Comparison of ENCODE assay signal across 27 cellular contexts in the genomic region with DNA sequence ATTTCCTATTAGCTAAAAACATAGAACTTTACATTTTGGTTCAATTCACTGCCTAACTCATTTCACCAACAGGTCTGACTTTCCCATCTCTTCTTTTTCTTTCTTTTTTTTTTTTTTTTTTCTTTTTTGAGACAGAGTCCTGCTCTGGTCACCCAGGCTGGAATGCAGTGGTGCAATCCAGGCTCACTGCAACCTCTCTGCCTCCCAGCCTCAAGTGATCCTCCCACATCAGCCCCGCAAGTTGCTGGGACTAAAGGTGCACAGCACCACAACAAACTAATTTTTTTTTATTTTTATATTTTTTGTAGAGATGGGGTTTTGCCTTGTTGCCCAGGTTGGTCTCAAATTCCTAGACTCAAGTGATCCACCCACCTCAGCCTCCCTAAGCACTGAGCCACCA. TPM values are rescaled to one million over a fixed set of nuclear protein-coding genes. Genes with fewer than 3 reads are reported as not detected.
DNase-seq lines count a peak whose midpoint lies in the region; ATAC-seq, FAIRE-seq and TF ChIP-seq lines count a peak whose summit lies in the region.
"Had no signal": no experiment of that assay in that cellular context is flagged by ENCODE, and none has a peak within 500 bp of the region (broad histone marks: within the 10 kb centered on the region; RNA-seq: fewer than 3 reads in every experiment).

No MANE protein-coding gene starts in this region.

- POLR2A ChIA-PET in HEK293 (lab: Yijun Ruan, JAX) (no interaction called here), HEK293T (lab: Yijun Ruan, JAX) (no interaction called here), H1 (lab: Charles Lee; ENCODE audit: partially characterized antibody) (no interaction called here)

- H3K4me2 ChIP-seq in H1 (ENCODE audit: insufficient read depth in 1 of 2, low read depth in 2 of 2, low read length in 2 of 2), result no peak overlapping the region
- H3K4me2 ChIP-seq: BLaER1 had no signal

- TF ChIP-seq CTCF in HEK293 (tag by site-specific recombination; IDR thresholded peaks at IDR 0.05) (no peak), H1 (IDR thresholded peaks at IDR 0.05; ENCODE audit: control extremely low read depth in 1 of 3, insufficient read depth in 1 of 3, low read depth in 1 of 3, low read length in 3 of 3) (no peak), Peyer's patch (IDR thresholded peaks at IDR 0.05) (no peak)

- no peaks in the 10 kb centered on the region for H3K4me1 ChIP-seq in HEK293 (ENCODE audit: control insufficient read depth, insufficient read depth, low read length)
- no peaks in the 10 kb centered on the region for H3K4me1 ChIP-seq in H1 (replicated peaks in 1 of 4; ENCODE audit: control insufficient read depth in 3 of 4, insufficient read depth in 4 of 4, low read length in 3 of 4)
- no peaks in the 10 kb centered on the region for H3K4me1 ChIP-seq in Peyer's patch
- H3K4me1 ChIP-seq: BE2C, BLaER1 had no signal

- H3K23me2 ChIP-seq in H1 (ENCODE audit: low read depth, low read length), result no peaks in the 10 kb centered on the region

- no peaks in the 10 kb centered on the region for H3K79me1 ChIP-seq in H1 (ENCODE audit: low read depth, low read length)

- H3K27ac ChIP-seq in HEK293 (ENCODE audit: extremely low read depth, low read depth, low read length), result no peak overlapping the region
- H3K27ac ChIP-seq in H1 (ENCODE audit: low read depth, low read length), result no peak overlapping the region
- H3K27ac ChIP-seq in Peyer's patch, result no peak overlapping the region
- H3K27ac ChIP-seq: BLaER1 had no signal

- H3K36me3 ChIP-seq in HEK293 (ENCODE audit: control insufficient read depth in 2 of 2, insufficient read depth in 1 of 2, low read length in 2 of 2) (no peaks in the 10 kb centered on the region), H1 (ENCODE audit: control insufficient read depth in 2 of 4, insufficient read depth in 4 of 4, low read length in 3 of 4) (no peaks in the 10 kb centered on the region), Peyer's patch (no peaks in the 10 kb centered on the region)
- H3K36me3 ChIP-seq: BE2C, BLaER1 had no signal

- H3K27me3 ChIP-seq in H1 (replicated peaks in 1 of 4; ENCODE audit: control insufficient read depth in 3 of 4, extremely low read depth in 1 of 4, insufficient read depth in 3 of 4, low read length in 3 of 4) (no peaks in the 10 kb centered on the region), Peyer's patch (no peaks in the 10 kb centered on the region)
- H3K27me3 ChIP-seq: BE2C, BLaER1 had no signal

- no peak for FAIRE-seq in H1 (lab: Jason Lieb, UNC)
- FAIRE-seq: GM12878, GM12892, GM18507 had no signal

- no peak overlapping the region for H2AK5ac ChIP-seq in H1 (ENCODE audit: low read depth, low read length)

- WGBS in H1 (ENCODE audit: extremely low coverage in 1 of 2, insufficient coverage in 1 of 2, insufficient read length in 1 of 2, insufficient replicate concordance in 2 of 2, low coverage in 1 of 2, low lambda C conversion rate in 2 of 2, missing lambda C conversion rate in 1 of 2), 2 experiments, result 85% methylated on average over 1 of the region's 1 CpG; no CpG with 5 or more reads in 1 of the 2 experiments

- H3K14ac ChIP-seq in H1 (ENCODE audit: insufficient read length), result no peak overlapping the region

- ATAC-seq in sciatic nerve, result no peak
- ATAC-seq: GM12878 had no signal

- H3K9ac ChIP-seq in H1 (replicated peaks in 1 of 4; ENCODE audit: extremely low read depth in 1 of 4, low read depth in 3 of 4, low read length in 3 of 4), result no peak overlapping the region
- H3K9ac ChIP-seq: BLaER1 had no signal

- H2BK12ac ChIP-seq in H1 (ENCODE audit: low read depth, low read length), result no peak overlapping the region

- H2BK120ac ChIP-seq in H1 (replicated peaks; ENCODE audit: low read depth, low read length), result no peak overlapping the region

- no peak overlapping the region for H3K18ac ChIP-seq in H1 (ENCODE audit: extremely low read depth, low read length)

- H3K4me3 ChIP-seq in HEK293 (ENCODE audit: low read depth, low read length), result no peak overlapping the region
- no peak overlapping the region for H3K4me3 ChIP-seq in H1 (ENCODE audit: extremely low read depth in 1 of 4, insufficient read depth in 2 of 4, low read depth in 3 of 4, low read length in 4 of 4)
- no peak overlapping the region for H3K4me3 ChIP-seq in Peyer's patch
- H3K4me3 ChIP-seq: BLaER1, GM12878 had no signal

- TF ChIP-seq EP300 in H1 (IDR thresholded peaks at IDR 0.05; ENCODE audit: borderline replicate concordance in 1 of 2, low read depth in 2 of 2, low read length in 2 of 2), result no peak

- H2BK20ac ChIP-seq in H1 (ENCODE audit: low read length), result no peak overlapping the region

- no peak overlapping the region for H3K23ac ChIP-seq in H1 (ENCODE audit: insufficient read length)

- H4K91ac ChIP-seq in H1 (replicated peaks; ENCODE audit: insufficient read length, low read length), result no peak overlapping the region

- intact Hi-C loops in sciatic nerve (cut with DNase I), result loop anchor here (10.0 kb wide), 1 partner anchor 1030 kb away; a partner anchor contains a TSS

- CTCF ChIA-PET in HEK293 (lab: Yijun Ruan, JAX) (interaction anchor here (1.1 kb wide), 1 partner anchor 568 kb away, joined by 3 read pairs; no protein-coding TSS in a partner anchor), HEK293T (lab: Yijun Ruan, JAX) (no interaction called here), H1 (lab: Charles Lee; ENCODE audit: partially characterized antibody) (no interaction called here)

- no peak overlapping the region for H4K8ac ChIP-seq in H1 (ENCODE audit: extremely low read depth, insufficient read depth, low read length)

- H3K9me3 ChIP-seq in HEK293 (ENCODE audit: control insufficient read depth, insufficient read depth, low read depth, low read length), result no peaks in the 10 kb centered on the region
- no peaks in the 10 kb centered on the region for H3K9me3 ChIP-seq in H1 (ENCODE audit: insufficient read depth in 2 of 2, low read depth in 1 of 2, low read length in 1 of 2)
- H3K9me3 ChIP-seq in Peyer's patch, result no peaks in the 10 kb centered on the region
- H3K9me3 ChIP-seq: BE2C, BLaER1 had no signal

- no peak for DNase-seq in HEK293T (ENCODE audit: extremely low spot score)
- peak; percentile 33 for DNase-seq in amniotic epithelial cell (ENCODE audit: low read depth)
- no peak for DNase-seq in H1 (ENCODE audit: low read depth in 1 of 2, low spot score in 2 of 2)
- DNase-seq in sciatic nerve (ENCODE audit: low spot score), result no peak
- DNase-seq in Peyer's patch, result no peak
- DNase-seq in HK-2 (ENCODE audit: unreplicated experiment), result no peak
- DNase-seq in NCI-H2196 treated with DMSO at 0.1 percent for 48 hours (lab: John Stamatoyannopoulos, UW; ENCODE audit: unreplicated experiment), result no peak
- DNase-seq: 8988T; ACHN; BE2C; C1 segment of cervical spinal cord; CD4-positive, alpha-beta memory T cell; CD4-positive, CD25-positive, alpha-beta regulatory T cell; CD8-positive, alpha-beta memory T cell; COR-L47; DMS 273 treated with DMSO at 0.1 percent for 48 hours; DMS153; DMS53; DMS79; DND-41; EL; GDM1 had no signal

- H2BK5ac ChIP-seq in H1 (ENCODE audit: low read depth, low read length), result no peak overlapping the region

- TF ChIP-seq POLR2A in H1 (IDR thresholded peaks at IDR 0.05; ENCODE audit: control extremely low read depth in 1 of 2, low read depth in 2 of 2, low read length in 2 of 2) (no peak), Peyer's patch (IDR thresholded peaks at IDR 0.05) (no peak)

- no peaks in the 10 kb centered on the region for H3K79me2 ChIP-seq in H1 (ENCODE audit: control insufficient read depth in 1 of 2, insufficient read depth in 2 of 2, low read length in 2 of 2)

- H3K56ac ChIP-seq in H1 (replicated peaks; ENCODE audit: insufficient read length, low read depth, low read length), result no peak overlapping the region

- H4K5ac ChIP-seq in H1 (ENCODE audit: insufficient read length, low read depth, low read length), result no peak overlapping the region

- TF ChIP-seq RAD21 in H1 (IDR thresholded peaks at IDR 0.05 in 1 of 2, conservative IDR thresholded peaks at IDR 0.05 in 1 of 2; ENCODE audit: low read depth in 2 of 2, low read length in 2 of 2), result no peak

- no peaks in the 10 kb centered on the region for H4K20me1 ChIP-seq in H1 (replicated peaks in 1 of 2; ENCODE audit: control insufficient read depth in 1 of 2, insufficient read depth in 2 of 2, low read length in 2 of 2)
- H4K20me1 ChIP-seq: BLaER1 had no signal

- H2AFZ ChIP-seq in H1 (ENCODE audit: low read length), result no peak overlapping the region

- H2BK15ac ChIP-seq in H1 (ENCODE audit: low read length), result no peak overlapping the region

- H3K4ac ChIP-seq in H1 (replicated peaks; ENCODE audit: insufficient read length, low read depth, low read length), result no peak overlapping the region

TF ChIP-seq in HEK293T, 16 proteins besides CTCF, POLR2A, EP300 and RAD21 (continues in another document):
- TF ChIP-seq ZNF384 (IDR thresholded peaks at IDR 0.05), result 0 out of 2 replicates have a peak, but pooled peaks have one; percentile 7

TF ChIP-seq in H1, 55 proteins besides CTCF, POLR2A, EP300 and RAD21:
- TF ChIP-seq KDM5A (IDR thresholded peaks at IDR 0.05; ENCODE audit: low read length) (no peak), TEAD4 (IDR thresholded peaks at IDR 0.05; ENCODE audit: low read depth, low read length) (0 out of 2 replicates have a peak, but pooled peaks have one; percentile 39)

RNA-seq across cellular contexts. Expression of a gene that starts 57.8 kb away (rescaled TPM):
- 390 and 408 TPM in 2 replicates for total RNA-seq in H1 (2021; fragmentation: NEBNext Ultra II Directional; extraction: Animal tissue kit (Norgen Biotek cat#: 25700))
- polyA plus RNA-seq in H1 (2011; rRNA removed), result 43.6 and 66.1 TPM in 2 replicates
- polyA plus RNA-seq in H1 (2011; cell fraction: cytosol; rRNA removed), result 182 TPM
- polyA plus RNA-seq in H1 (2011; cell fraction: nucleus; rRNA removed), result 30.7 TPM
- polyA plus RNA-seq in H1 (2012, experiment 1 of 2), result 631 to 695 TPM (median 656 TPM) in 4 replicates
- 77.6 TPM for polyA plus RNA-seq in H1 (2012, experiment 2 of 2)
- polyA plus RNA-seq in H1 (2013, experiment 1 of 2), result 348 TPM
- 367 TPM for polyA plus RNA-seq in H1 (2013, experiment 2 of 2)
- polyA minus RNA-seq in H1 (2011; rRNA and poly(A)+ RNA removed), result 30.3 and 37.2 TPM in 2 replicates
- 58.9 TPM for polyA minus RNA-seq in H1 (2011; cell fraction: cytosol; rRNA and poly(A)+ RNA removed)
- polyA minus RNA-seq in H1 (2011; cell fraction: nucleus; rRNA and poly(A)+ RNA removed), result 65.0 TPM
- total RNA-seq in sciatic nerve (161 TPM), Peyer's patch (100 to 1,000 TPM in 1 of 4 donors, 10 to 100 TPM in 3; 40.8 to 112 (median 60.5) TPM)
